ENCODE assay signal across 8 cellular contexts in the genomic region with DNA sequence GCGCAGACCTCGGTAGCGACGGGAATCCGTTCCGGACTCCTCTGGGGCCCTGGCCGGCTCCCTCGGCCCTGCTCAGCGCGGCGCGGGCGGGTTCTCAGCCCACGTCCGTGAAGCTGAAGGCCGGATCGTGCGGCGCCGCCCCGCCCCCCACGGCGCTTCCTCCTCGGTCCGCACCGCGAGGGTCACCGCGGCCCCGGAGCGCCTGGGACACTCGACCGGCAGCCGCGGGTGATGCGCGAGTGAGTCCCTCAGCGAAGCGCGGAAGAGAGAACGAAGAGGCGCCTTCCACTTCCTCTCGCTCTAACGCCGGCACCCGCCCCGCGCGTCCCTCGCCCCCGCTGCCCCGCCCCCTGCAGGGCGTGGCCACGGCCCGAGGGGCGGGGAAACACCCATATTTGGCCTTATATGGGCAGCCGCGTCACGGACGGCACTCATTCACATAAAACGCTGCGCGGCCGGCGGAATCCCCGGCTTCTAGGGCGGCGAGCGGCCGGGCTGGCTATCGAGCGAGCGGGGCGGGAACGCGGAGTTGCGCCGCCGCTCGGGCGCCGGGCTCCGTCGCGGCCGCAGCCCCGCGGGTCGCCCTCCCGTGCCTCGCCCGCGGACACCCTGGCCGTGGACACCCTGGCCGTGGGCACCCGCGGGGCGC.
DNase-seq lines count a peak whose midpoint lies in the region; ATAC-seq and TF ChIP-seq lines count a peak whose summit lies in the region.

A gene with protein sequence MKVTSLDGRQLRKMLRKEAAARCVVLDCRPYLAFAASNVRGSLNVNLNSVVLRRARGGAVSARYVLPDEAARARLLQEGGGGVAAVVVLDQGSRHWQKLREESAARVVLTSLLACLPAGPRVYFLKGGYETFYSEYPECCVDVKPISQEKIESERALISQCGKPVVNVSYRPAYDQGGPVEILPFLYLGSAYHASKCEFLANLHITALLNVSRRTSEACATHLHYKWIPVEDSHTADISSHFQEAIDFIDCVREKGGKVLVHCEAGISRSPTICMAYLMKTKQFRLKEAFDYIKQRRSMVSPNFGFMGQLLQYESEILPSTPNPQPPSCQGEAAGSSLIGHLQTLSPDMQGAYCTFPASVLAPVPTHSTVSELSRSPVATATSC (plus strand): TSS at position 470 of the 649 bp plus-strand sequence. CDS start 215 bp downstream, outside the sequence.

- peak; percentile 63 for ATAC-seq in HG03159 (IDR thresholded peaks at IDR 0.05; ENCODE audit: unreplicated experiment)

- TF ChIP-seq CTCF in choroid plexus epithelial cell (conservative IDR thresholded peaks at IDR 0.05; ENCODE audit: low read depth, low read length) = no peak

- DNase-seq in AML-193 (lab: John Stamatoyannopoulos, UW) (peak; percentile 80 to 83), NCI-H524 (lab: John Stamatoyannopoulos, UW) (peak; percentile 43 to 85), choroid plexus epithelial cell (ENCODE audit: low read depth) (peak; percentile 96), kidney tubule cell (ENCODE audit: low spot score) (peak; percentile 97)
- DNase-seq in activated CD4-positive, alpha-beta T cell treated with anti-CD3 and anti-CD28 coated beads for 4 hours = peak; percentile 94 to 95
- DNase-seq in stimulated activated CD4-positive, alpha-beta T cell treated with anti-CD3 and anti-CD28 coated beads, Interleukin-1b, Interleukin-23, amount 100 ng/mL, for 1 hour (ENCODE audit: low read depth in 2 of 2) = peak; percentile 90 to 91

- in situ Hi-C loops in GM18951 (cut with MboI; ENCODE audit: low sequenced_read_pairs, unreplicated experiment) = loop anchor here (10.0 kb wide), 1 partner anchor 73 kb away; no protein-coding TSS in a partner anchor

- TF ChIP-seq POLR2A in GM18951 (IDR thresholded peaks at IDR 0.05; ENCODE audit: extremely low read depth, insufficient read depth, insufficient read length) = peak; percentile 99

- H3K4me3 ChIP-seq in choroid plexus epithelial cell (ENCODE audit: low read depth, low read length) = peak within 1 kb of the TSS; percentile 88

Comparison
In these comparisons a context has a peak if more than half of its experiments do, and no peak if none do; other contexts are left out.
1. Peak in every context shown above with its lines: DNase-seq, ATAC-seq and H3K4me3 ChIP-seq.